ENCODE assay signal across 8 cellular contexts in genomic region chr12:130871286-130872178, GRCh38. TPM values are rescaled to one million over a fixed set of nuclear protein-coding genes. Genes with fewer than 3 reads are reported as not detected.
DNase-seq lines count a peak whose midpoint lies in the region; TF ChIP-seq lines count a peak whose summit lies in the region.

RAN (plus strand) TSS chr12:130872066; CDS start chr12:130872594, 528 bp downstream.

- H3K9me3 ChIP-seq in SK-N-SH (no peaks in the 10 kb centered on the region), suprapubic skin (no peaks in the 10 kb centered on the region)

- H3K4me3 ChIP-seq in SK-N-SH (ENCODE audit: low read depth in 2 of 2, low read length in 1 of 2) (peak within 1 kb of the TSS; percentile 78 to 83), suprapubic skin (peak within 1 kb of the TSS; percentile 87)

- H3K9me3 Mint-ChIP-seq in HFFc6 = no peaks in the 10 kb centered on the region

- H3K9ac ChIP-seq in SK-N-SH = peak within 1 kb of the TSS; percentile 86

- peak; percentile 21 to 49 for TF ChIP-seq POLR2A in suprapubic skin (IDR thresholded peaks at IDR 0.05)

- H3K9me2 ChIP-seq in SK-N-SH = no peaks in the 10 kb centered on the region

- H3K4me1 Mint-ChIP-seq in HFFc6 (ENCODE audit: low read depth) = peaks cover 37% of the 10 kb centered on the region

- H3K36me3 Mint-ChIP-seq in HFFc6 (ENCODE audit: low read depth) = peaks cover 37% of the 10 kb centered on the region

- DNase-seq in GM04503 (ENCODE audit: low read depth) (peak; percentile 42), HFFc6 (peak; percentile 84), NCI-H1048 (lab: John Stamatoyannopoulos, UW) (peak; percentile 71), SK-N-SH (peak; percentile 99), germinal center (ENCODE audit: low spot score) (peak; percentile 99), occipital lobe (lab: John Stamatoyannopoulos, UW) (peak; percentile 87), suprapubic skin (ENCODE audit: low spot score in 2 of 2) (peak; percentile 90 to 92)
- peak; percentile 96 for DNase-seq in activated naive CD4-positive, alpha-beta T cell treated with anti-CD3 and anti-CD28 coated beads, Interleukin-2, amount 50 U/mL, for 16 hours

- H3K27me3 ChIP-seq in SK-N-SH (ENCODE audit: insufficient read depth) (no peaks in the 10 kb centered on the region), suprapubic skin (no peaks in the 10 kb centered on the region)

- H3F3A ChIP-seq in SK-N-SH (replicated peaks; ENCODE audit: insufficient read depth) = peaks cover 37% of the 10 kb centered on the region

- H3K4me1 ChIP-seq in SK-N-SH (ENCODE audit: control insufficient read depth in 1 of 2, insufficient read depth in 2 of 2, low read depth in 1 of 2, low read length in 1 of 2) (peaks cover 9 to 11% of the 10 kb centered on the region in 2 experiments; a peak in 3 of 4 replicates), suprapubic skin (peaks cover 27% of the 10 kb centered on the region)

- peak within 1 kb of the TSS; percentile 94 for H3K4me3 Mint-ChIP-seq in HFFc6

- H3K27me3 Mint-ChIP-seq in HFFc6 (ENCODE audit: insufficient read depth) = no peaks in the 10 kb centered on the region

- peaks cover 38 to 39% of the 10 kb centered on the region in 2 experiments for H3K36me3 ChIP-seq in SK-N-SH (replicated peaks in 1 of 2; ENCODE audit: control insufficient read depth in 1 of 2, insufficient read depth in 2 of 2, low read length in 1 of 2)
- peaks cover 30% of the 10 kb centered on the region for H3K36me3 ChIP-seq in suprapubic skin

- 28% methylated on average over 36 of the region's 118 CpGs for WGBS in SK-N-SH (ENCODE audit: low lambda C conversion rate)
- 28% methylated on average over 12 of the region's 118 CpGs for WGBS in suprapubic skin

- peak within 1 kb of the TSS; percentile 85 for H2AFZ ChIP-seq in SK-N-SH (ENCODE audit: low read depth)

- no peak for TF ChIP-seq RAD21 in SK-N-SH (IDR thresholded peaks at IDR 0.05; ENCODE audit: low read length)

- TF ChIP-seq CTCF in HFFc6 (IDR thresholded peaks at IDR 0.05) = no peak
- TF ChIP-seq CTCF in SK-N-SH (IDR thresholded peaks at IDR 0.05) = no peak
- TF ChIP-seq CTCF in suprapubic skin (IDR thresholded peaks at IDR 0.05) = no peak

- TF ChIP-seq EP300 in SK-N-SH (IDR thresholded peaks at IDR 0.05; ENCODE audit: borderline replicate concordance in 1 of 2, low read depth in 1 of 2, low read length in 1 of 2) (no peak), suprapubic skin (IDR thresholded peaks at IDR 0.05) (no peak)

- POLR2A ChIA-PET in SK-N-SH (lab: Yijun Ruan, JAX) = no interaction called here

- peaks cover 32% of the 10 kb centered on the region for H4K20me1 ChIP-seq in SK-N-SH (ENCODE audit: insufficient read depth)

- peak within 1 kb of the TSS; percentile 57 to 85 for H3K27ac ChIP-seq in SK-N-SH (ENCODE audit: low read depth in 2 of 2, low read length in 1 of 2)
- H3K27ac ChIP-seq in suprapubic skin = peak within 1 kb of the TSS; percentile 94

- peaks cover 45% of the 10 kb centered on the region for H3K79me2 ChIP-seq in SK-N-SH (ENCODE audit: insufficient read depth)

- peak within 1 kb of the TSS; percentile 94 for H3K4me2 ChIP-seq in SK-N-SH

- CTCF ChIA-PET in SK-N-SH (lab: Yijun Ruan, JAX) = interaction anchor here (1.0 kb wide), 1 partner anchor 9 kb away, joined by 4 read pairs; no protein-coding TSS in a partner anchor

- H3K27ac Mint-ChIP-seq in HFFc6 = peak within 1 kb of the TSS; percentile 92

TF ChIP-seq in SK-N-SH, 30 proteins besides CTCF, POLR2A, EP300 and RAD21 (continues in another document):
- TF ChIP-seq YY1 (IDR thresholded peaks at IDR 0.05; ENCODE audit: low read depth) (peak; percentile 73), GABPA (IDR thresholded peaks at IDR 0.05; ENCODE audit: low read depth) (no peak), FOXM1 (IDR thresholded peaks at IDR 0.05; ENCODE audit: low read depth) (no peak), IRF3 (IDR thresholded peaks at IDR 0.05; ENCODE audit: low read depth, low read length) (no peak), NFIC (IDR thresholded peaks at IDR 0.05; ENCODE audit: borderline replicate concordance) (no peak), USF1 (IDR thresholded peaks at IDR 0.05; ENCODE audit: borderline replicate concordance, low read depth) (peak; percentile 62; the same call in 1 of the 2 replicates), USF2 (IDR thresholded peaks at IDR 0.05; ENCODE audit: borderline replicate concordance, low read depth, low read length) (no peak), SIN3A (IDR thresholded peaks at IDR 0.05; ENCODE audit: borderline replicate concordance, low read depth, low read length) (peak; percentile 19; the same call in 1 of the 2 replicates), TAF1 (IDR thresholded peaks at IDR 0.05; ENCODE audit: borderline replicate concordance, low read depth, low read length) (peak; percentile 80), POLR2AphosphoS5 (IDR thresholded peaks at IDR 0.05; ENCODE audit: low read depth, low read length) (peak; percentile 74), FOXJ3 (CRISPR knock-in tag; IDR thresholded peaks at IDR 0.05) (0 out of 2 replicates have a peak, but pooled peaks have one; percentile 25), RFX5 (IDR thresholded peaks at IDR 0.05; ENCODE audit: low read length) (no peak), FOSL2 (IDR thresholded peaks at IDR 0.05; ENCODE audit: borderline replicate concordance, low read depth) (no peak), RXRA (IDR thresholded peaks at IDR 0.05; ENCODE audit: borderline replicate concordance, low read depth) (no peak), ELF1 (IDR thresholded peaks at IDR 0.05) (peak; percentile 40; the same call in 1 of the 2 replicates), EZH2phosphoT487 (IDR thresholded peaks at IDR 0.05; ENCODE audit: borderline replicate concordance, low read depth) (no peak)
- TF ChIP-seq, protein P1, sequence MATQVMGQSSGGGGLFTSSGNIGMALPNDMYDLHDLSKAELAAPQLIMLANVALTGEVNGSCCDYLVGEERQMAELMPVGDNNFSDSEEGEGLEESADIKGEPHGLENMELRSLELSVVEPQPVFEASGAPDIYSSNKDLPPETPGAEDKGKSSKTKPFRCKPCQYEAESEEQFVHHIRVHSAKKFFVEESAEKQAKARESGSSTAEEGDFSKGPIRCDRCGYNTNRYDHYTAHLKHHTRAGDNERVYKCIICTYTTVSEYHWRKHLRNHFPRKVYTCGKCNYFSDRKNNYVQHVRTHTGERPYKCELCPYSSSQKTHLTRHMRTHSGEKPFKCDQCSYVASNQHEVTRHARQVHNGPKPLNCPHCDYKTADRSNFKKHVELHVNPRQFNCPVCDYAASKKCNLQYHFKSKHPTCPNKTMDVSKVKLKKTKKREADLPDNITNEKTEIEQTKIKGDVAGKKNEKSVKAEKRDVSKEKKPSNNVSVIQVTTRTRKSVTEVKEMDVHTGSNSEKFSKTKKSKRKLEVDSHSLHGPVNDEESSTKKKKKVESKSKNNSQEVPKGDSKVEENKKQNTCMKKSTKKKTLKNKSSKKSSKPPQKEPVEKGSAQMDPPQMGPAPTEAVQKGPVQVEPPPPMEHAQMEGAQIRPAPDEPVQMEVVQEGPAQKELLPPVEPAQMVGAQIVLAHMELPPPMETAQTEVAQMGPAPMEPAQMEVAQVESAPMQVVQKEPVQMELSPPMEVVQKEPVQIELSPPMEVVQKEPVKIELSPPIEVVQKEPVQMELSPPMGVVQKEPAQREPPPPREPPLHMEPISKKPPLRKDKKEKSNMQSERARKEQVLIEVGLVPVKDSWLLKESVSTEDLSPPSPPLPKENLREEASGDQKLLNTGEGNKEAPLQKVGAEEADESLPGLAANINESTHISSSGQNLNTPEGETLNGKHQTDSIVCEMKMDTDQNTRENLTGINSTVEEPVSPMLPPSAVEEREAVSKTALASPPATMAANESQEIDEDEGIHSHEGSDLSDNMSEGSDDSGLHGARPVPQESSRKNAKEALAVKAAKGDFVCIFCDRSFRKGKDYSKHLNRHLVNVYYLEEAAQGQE (IDR thresholded peaks at IDR 0.05; ENCODE audit: low read depth, low read length) = no peak
- TF ChIP-seq, protein P2, sequence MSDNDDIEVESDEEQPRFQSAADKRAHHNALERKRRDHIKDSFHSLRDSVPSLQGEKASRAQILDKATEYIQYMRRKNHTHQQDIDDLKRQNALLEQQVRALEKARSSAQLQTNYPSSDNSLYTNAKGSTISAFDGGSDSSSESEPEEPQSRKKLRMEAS (IDR thresholded peaks at IDR 0.05; ENCODE audit: low read depth) = peak; percentile 88

RNA-seq across cellular contexts. Expression of gene RAN, which starts in this region (rescaled TPM):
- total RNA-seq in HFFc6 (2021; fragmentation: NEBNext Ultra II Directional; extraction: Animal tissue kit (Norgen Biotek cat#: 25700)) = 1,000 to 10,000 TPM; 1,033 to 1,278 (median 1,071) TPM
- polyA plus RNA-seq in SK-N-SH (2012; rRNA removed) = 865 and 950 TPM in 2 replicates
- polyA plus RNA-seq in SK-N-SH (2012; cell fraction: cytosol; rRNA removed) = 1,006 and 1,490 TPM in 2 replicates
- 461 and 695 TPM in 2 replicates for polyA plus RNA-seq in SK-N-SH (2012; cell fraction: nucleus; rRNA removed)
- 323 TPM for total RNA-seq in occipital lobe
- total RNA-seq in suprapubic skin = 100 to 1,000 TPM; 105 to 296 (median 232) TPM

Comparison
In these comparisons a context has a peak if more than half of its experiments do, and no peak if none do; other contexts are left out.
1. Peak in every context shown above with its lines: DNase-seq, H3K4me3 ChIP-seq and H3K27ac ChIP-seq.
2. DNase-seq: peak in every context shown above with its lines; median percentile 99 in SK-N-SH; 99 in germinal center; 96 in activated naive CD4-positive, alpha-beta T cell treated with anti-CD3 and anti-CD28 coated beads, Interleukin-2, amount 50 U/mL, for 16 hours; 91 in suprapubic skin; 87 in occipital lobe; 84 in HFFc6; 71 in NCI-H1048; 42 in GM04503.